ENCODE assay signal across 12 cellular contexts in genomic region chr15:65044724-65045481, GRCh38. TPM values are rescaled to one million over a fixed set of nuclear protein-coding genes. Genes with fewer than 3 reads are reported as not detected.
DNase-seq lines count a peak whose midpoint lies in the region; ATAC-seq and TF ChIP-seq lines count a peak whose summit lies in the region.
"Had no signal": no experiment of that assay in that cellular context is flagged by ENCODE, and none has a peak within 500 bp of the region (broad histone marks: within the 10 kb centered on the region; RNA-seq: fewer than 3 reads in every experiment).

SLC51B (plus strand) TSS chr15:65045387; CDS start chr15:65050005, 4,618 bp downstream.

- peak within 1 kb of the TSS; percentile 38 for H3K27ac ChIP-seq in fibroblast of lung (ENCODE audit: insufficient read depth, low read length)
- peak within 1 kb of the TSS; percentile 89 to 90 for H3K27ac ChIP-seq in mucosa of rectum (ENCODE audit: low read depth in 2 of 2, low read length in 2 of 2)

- H3K27me3 ChIP-seq in fibroblast of lung (ENCODE audit: control insufficient read depth, insufficient read depth, low read length) = no peaks in the 10 kb centered on the region
- no peaks in the 10 kb centered on the region for H3K27me3 ChIP-seq in mucosa of rectum (ENCODE audit: control insufficient read depth in 2 of 2, insufficient read depth in 2 of 2, low read length in 2 of 2)

- no peaks in the 10 kb centered on the region for H4K20me1 ChIP-seq in fibroblast of lung (ENCODE audit: control insufficient read depth, extremely low read depth, insufficient read depth, low read length)

- H3K4me3 Mint-ChIP-seq in activated naive CD8-positive, alpha-beta T cell treated with anti-CD3 and anti-CD28 coated beads for 36 hours = no peak within 1 kb of the TSS
- H3K4me3 Mint-ChIP-seq: activated T-cell treated with anti-CD3 and anti-CD28 coated beads, Interleukin-2, amount 50 U/mL, for 24 hours had no signal

- H3K4me2 ChIP-seq in fibroblast of lung (ENCODE audit: extremely low read depth, insufficient read depth, low read length) = peak within 1 kb of the TSS; percentile 57

- H3K9ac ChIP-seq in fibroblast of lung (ENCODE audit: insufficient read depth, low read length) (no peak within 1 kb of the TSS), mucosa of rectum (ENCODE audit: low read depth in 1 of 2, low read length in 2 of 2) (peak within 1 kb of the TSS; percentile 2 to 69)

- no peak for TF ChIP-seq CTCF in fibroblast of lung (conservative IDR thresholded peaks at IDR 0.05 in 1 of 2, IDR thresholded peaks at IDR 0.05 in 1 of 2; ENCODE audit: low read depth in 1 of 2, low read length in 2 of 2)

- H3K79me2 ChIP-seq in fibroblast of lung (ENCODE audit: control insufficient read depth, insufficient read depth, low read length) = no peaks in the 10 kb centered on the region

- H3K4me3 ChIP-seq in fibroblast of lung (replicated peaks in 1 of 4; ENCODE audit: control extremely low read depth in 1 of 4, insufficient read depth in 1 of 4, low read depth in 3 of 4, low read length in 4 of 4) (no peak within 1 kb of the TSS), mucosa of rectum (ENCODE audit: low read length in 2 of 2) (peak within 1 kb of the TSS; percentile 53 to 63)

- H3K9me3 Mint-ChIP-seq in activated naive CD8-positive, alpha-beta T cell treated with anti-CD3 and anti-CD28 coated beads for 36 hours = no peaks in the 10 kb centered on the region
- H3K9me3 Mint-ChIP-seq: activated T-cell treated with anti-CD3 and anti-CD28 coated beads, Interleukin-2, amount 50 U/mL, for 24 hours had no signal

- H2AFZ ChIP-seq in fibroblast of lung (ENCODE audit: low read length) = no peak within 1 kb of the TSS

- H3K36me3 Mint-ChIP-seq in activated naive CD8-positive, alpha-beta T cell treated with anti-CD3 and anti-CD28 coated beads for 36 hours = no peaks in the 10 kb centered on the region

- peak; percentile 16 for DNase-seq in CD1c-positive myeloid dendritic cell (ENCODE audit: extremely low spot score)
- DNase-seq in NCI-H460 (ENCODE audit: extremely low read depth, low read depth) = peak; percentile 25
- peak in 1 of 2 donors; percentile 81 for DNase-seq in fibroblast of lung (ENCODE audit: low read depth in 2 of 2)
- DNase-seq in HK-2 (ENCODE audit: unreplicated experiment) = no peak
- no peak for DNase-seq in activated naive CD8-positive, alpha-beta T cell treated with anti-CD3 and anti-CD28 coated beads for 36 hours
- DNase-seq: activated T-cell treated with anti-CD3 and anti-CD28 coated beads, Interleukin-2, amount 50 U/mL, for 24 hours; mesendoderm; NCI-H1092 treated with DMSO at 0.1 percent for 48 hours had no signal

- no peaks in the 10 kb centered on the region for H3K36me3 ChIP-seq in fibroblast of lung (ENCODE audit: control insufficient read depth, insufficient read depth, low read length)
- peaks cover 2 to 4% of the 10 kb centered on the region in 2 donors for H3K36me3 ChIP-seq in mucosa of rectum (ENCODE audit: control insufficient read depth in 2 of 2, insufficient read depth in 2 of 2, low read length in 2 of 2)

- peaks cover 3% of the 10 kb centered on the region for H3K27me3 Mint-ChIP-seq in activated naive CD8-positive, alpha-beta T cell treated with anti-CD3 and anti-CD28 coated beads for 36 hours
- H3K27me3 Mint-ChIP-seq: activated T-cell treated with anti-CD3 and anti-CD28 coated beads, Interleukin-2, amount 50 U/mL, for 24 hours had no signal

- ATAC-seq in GM19452 (IDR thresholded peaks at IDR 0.05; ENCODE audit: unreplicated experiment) (no peak), HG02763 (IDR thresholded peaks at IDR 0.05; ENCODE audit: unreplicated experiment) (no peak)

- H3K9me3 ChIP-seq in fibroblast of lung (ENCODE audit: control insufficient read depth, insufficient read depth, low read depth, low read length) (no peaks in the 10 kb centered on the region), mucosa of rectum (ENCODE audit: control insufficient read depth in 2 of 2, low read length in 2 of 2) (no peaks in the 10 kb centered on the region)

- no peak within 1 kb of the TSS for H3K27ac Mint-ChIP-seq in activated naive CD8-positive, alpha-beta T cell treated with anti-CD3 and anti-CD28 coated beads for 36 hours
- H3K27ac Mint-ChIP-seq: activated T-cell treated with anti-CD3 and anti-CD28 coated beads, Interleukin-2, amount 50 U/mL, for 24 hours had no signal

- H3K4me1 Mint-ChIP-seq in activated naive CD8-positive, alpha-beta T cell treated with anti-CD3 and anti-CD28 coated beads for 36 hours = peaks cover 12% of the 10 kb centered on the region

- peaks cover 28% of the 10 kb centered on the region for H3K4me1 ChIP-seq in fibroblast of lung (ENCODE audit: control insufficient read depth, extremely low read depth, insufficient read depth, low read length)
- H3K4me1 ChIP-seq in mucosa of rectum (ENCODE audit: control insufficient read depth in 2 of 2, insufficient read depth in 2 of 2, low read length in 2 of 2) = peaks cover 36 to 45% of the 10 kb centered on the region in 2 donors

RNA-seq across cellular contexts. Expression of gene SLC51B, which starts in this region (rescaled TPM):
- total RNA-seq in NCI-H460 (2014; rRNA removed; shearing (Covaris generic)) = 0.75 and 1.1 TPM in 2 replicates
- not detected in 2 replicates for polyA plus RNA-seq in NCI-H460 (2014; cell fraction: nucleus; rRNA removed)
- 0.51 and 0.66 TPM in 2 replicates for total RNA-seq in fibroblast of lung
- polyA plus RNA-seq in fibroblast of lung = 0.98 and 1.2 TPM in 2 replicates
- polyA plus RNA-seq in fibroblast of lung (2012) = 1.3 TPM in 2 replicates
- not detected in 2 replicates for polyA minus RNA-seq in fibroblast of lung (ENCODE audit: low replicate concordance)
- total RNA-seq in activated naive CD8-positive, alpha-beta T cell treated with anti-CD3 and anti-CD28 coated beads for 36 hours = not detected
- polyA plus RNA-seq: BJ had no signal

Comparison
In these comparisons a context has a peak if more than half of its experiments do, and no peak if none do; other contexts are left out.
1. DNase-seq: peak in CD1c-positive myeloid dendritic cell (single experiment) and NCI-H460 (single experiment); none in HK-2 (single experiment) and activated naive CD8-positive, alpha-beta T cell treated with anti-CD3 and anti-CD28 coated beads for 36 hours (single experiment).
2. H3K4me3 ChIP-seq: peak in mucosa of rectum (2 of 2); none in fibroblast of lung (0 of 4).